Comparison of ENCODE assay signal across 8 cellular contexts in genomic region chr10:70758757-70759514, GRCh38. TPM values are rescaled to one million over a fixed set of nuclear protein-coding genes. Genes with fewer than 3 reads are reported as not detected.
DNase-seq lines count a peak whose midpoint lies in the region; ATAC-seq and TF ChIP-seq lines count a peak whose summit lies in the region.

No MANE protein-coding gene starts in this region.

- H3K36me3 ChIP-seq in Loucy (ENCODE audit: insufficient read depth, low read length) (no peaks in the 10 kb centered on the region), SK-N-SH (replicated peaks in 1 of 2; ENCODE audit: control insufficient read depth in 1 of 2, insufficient read depth in 2 of 2, low read length in 1 of 2) (no peaks in the 10 kb centered on the region)

- CTCF ChIA-PET in SK-N-SH (lab: Yijun Ruan, JAX) = interaction anchor here (0.6 to 7.3 kb wide), 49 partner anchors 9 to 327 kb away, joined by 3 to 118 read pairs (median 5); no protein-coding TSS in a partner anchor

- no peaks in the 10 kb centered on the region for H3K79me2 ChIP-seq in Loucy (ENCODE audit: insufficient read depth, low read length)
- H3K79me2 ChIP-seq in SK-N-SH (ENCODE audit: insufficient read depth) = no peaks in the 10 kb centered on the region

- POLR2A ChIA-PET in SK-N-SH (lab: Yijun Ruan, JAX) = no interaction called here

- H3K9ac ChIP-seq in Loucy (ENCODE audit: low read depth, low read length, poor library complexity, severe bottlenecking) (no peak overlapping the region), SK-N-SH (no peak overlapping the region)

- peak; percentile 30 for DNase-seq in DMS79 treated with DMSO at 0.1 percent for 48 hours (lab: John Stamatoyannopoulos, UW)
- peak; percentile 81 for DNase-seq in SK-N-SH
- DNase-seq in activated naive CD4-positive, alpha-beta T cell treated with Interleukin-2 at 50 U/mL for 16 hours = peak; percentile 65
- DNase-seq in glomerular endothelial cell (ENCODE audit: extremely low read depth, low read depth, low spot score) = peak; percentile 22
- peak; percentile 33 to 95 (median 82) for DNase-seq in posterior cingulate gyrus
- peak; percentile 78 for DNase-seq in ureter (ENCODE audit: low spot score)

- H2AFZ ChIP-seq in Loucy (ENCODE audit: low read length) (peak overlapping the region; percentile 13; the same call in 1 of the 2 replicates), SK-N-SH (ENCODE audit: low read depth) (no peak overlapping the region)

- H3F3A ChIP-seq in Loucy (ENCODE audit: low read depth) (no peaks in the 10 kb centered on the region), SK-N-SH (replicated peaks; ENCODE audit: insufficient read depth) (no peaks in the 10 kb centered on the region)

- WGBS in SK-N-SH (ENCODE audit: low lambda C conversion rate) = 26% methylated on average over 7 of the region's 7 CpGs

- intact Hi-C loops in posterior cingulate gyrus (cut with DNase I) = loop anchor here (1.0 to 5.0 kb wide), 4 partner anchors 87 to 297 kb away; partner anchors contain the start of gene ADAMTS14

- H3K9me2 ChIP-seq in Loucy (replicated peaks; ENCODE audit: low read depth, low read length) (no peaks in the 10 kb centered on the region), SK-N-SH (no peaks in the 10 kb centered on the region)

- H4K20me1 ChIP-seq in Loucy (ENCODE audit: insufficient read depth, low read length, poor library complexity, severe bottlenecking) (no peaks in the 10 kb centered on the region), SK-N-SH (ENCODE audit: insufficient read depth) (no peaks in the 10 kb centered on the region)

- H3K4me3 ChIP-seq in Loucy (ENCODE audit: low read length, poor library complexity, severe bottlenecking) (no peak overlapping the region), SK-N-SH (ENCODE audit: low read depth in 2 of 2, low read length in 1 of 2) (no peak overlapping the region)

- H3K9me3 ChIP-seq in Loucy (ENCODE audit: insufficient read depth, low read depth, low read length) = no peaks in the 10 kb centered on the region
- no peaks in the 10 kb centered on the region for H3K9me3 ChIP-seq in SK-N-SH

- no peak for ATAC-seq in HG02610 (IDR thresholded peaks at IDR 0.05; ENCODE audit: unreplicated experiment)

- no peaks in the 10 kb centered on the region for H3K27me3 ChIP-seq in Loucy (ENCODE audit: insufficient read depth, low read length, poor library complexity, severe bottlenecking)
- no peaks in the 10 kb centered on the region for H3K27me3 ChIP-seq in SK-N-SH (ENCODE audit: insufficient read depth)

- H3K27ac ChIP-seq in SK-N-SH (ENCODE audit: low read depth in 2 of 2, low read length in 1 of 2) = peak overlapping the region in 1 of 2 experiments; percentile 25; a peak in 1 of 4 replicates

- no peak for TF ChIP-seq EP300 in SK-N-SH (IDR thresholded peaks at IDR 0.05; ENCODE audit: borderline replicate concordance in 1 of 2, low read depth in 1 of 2, low read length in 1 of 2)

- H3K4me2 ChIP-seq in Loucy (ENCODE audit: low read depth, low read length, poor library complexity, severe bottlenecking) = no peak overlapping the region
- no peak overlapping the region for H3K4me2 ChIP-seq in SK-N-SH

- peak; percentile 91 for TF ChIP-seq RAD21 in SK-N-SH (IDR thresholded peaks at IDR 0.05; ENCODE audit: low read length)

- H3K4me1 ChIP-seq in Loucy (ENCODE audit: insufficient read depth, low read length, poor library complexity, severe bottlenecking) = peaks cover 8% of the 10 kb centered on the region
- H3K4me1 ChIP-seq in SK-N-SH (ENCODE audit: control insufficient read depth in 1 of 2, insufficient read depth in 2 of 2, low read depth in 1 of 2, low read length in 1 of 2) = peaks cover 0 to 17% of the 10 kb centered on the region in 2 experiments; a peak in 1 of 4 replicates

- TF ChIP-seq CTCF in Loucy (conservative IDR thresholded peaks at IDR 0.05; ENCODE audit: low read length) (peak; percentile 80), SK-N-SH (IDR thresholded peaks at IDR 0.05) (peak; percentile 69)

TF ChIP-seq in SK-N-SH, 30 proteins besides CTCF, POLR2A, EP300 and RAD21:
- TF ChIP-seq MEF2A (IDR thresholded peaks at IDR 0.05; ENCODE audit: borderline replicate concordance, low read depth) (no peak), SMC3 (IDR thresholded peaks at IDR 0.05; ENCODE audit: low read depth, low read length) (peak; percentile 94), USF2 (IDR thresholded peaks at IDR 0.05; ENCODE audit: borderline replicate concordance, low read depth, low read length) (no peak)

RNA-seq across cellular contexts. Expression of gene TBATA, which starts 26.2 kb away (rescaled TPM):
- not detected in 2 replicates for polyA plus RNA-seq in SK-N-SH (2012; rRNA removed)
- polyA plus RNA-seq in SK-N-SH (2012; cell fraction: cytosol; rRNA removed) = not detected in 2 replicates
- polyA plus RNA-seq in SK-N-SH (2012; cell fraction: nucleus; rRNA removed) = not detected in 2 replicates
- total RNA-seq in glomerular endothelial cell = not detected in 2 replicates
- total RNA-seq in ureter = not detected

RNA-seq across cellular contexts. Expression of gene SGPL1, which starts 56.8 kb away (rescaled TPM):
- polyA plus RNA-seq in SK-N-SH (2012; rRNA removed) = 11.8 and 15.6 TPM in 2 replicates
- polyA plus RNA-seq in SK-N-SH (2012; cell fraction: cytosol; rRNA removed) = 14.3 and 14.7 TPM in 2 replicates
- polyA plus RNA-seq in SK-N-SH (2012; cell fraction: nucleus; rRNA removed) = 16.4 and 24.8 TPM in 2 replicates
- total RNA-seq in glomerular endothelial cell (14.3 and 24.2 TPM in 2 replicates), ureter (180 TPM)

Comparison
In these comparisons a context has a peak if more than half of its experiments do, and no peak if none do; other contexts are left out.
1. DNase-seq: peak in every context shown above with its lines; median percentile 82 in posterior cingulate gyrus; 81 in SK-N-SH; 78 in ureter; 65 in activated naive CD4-positive, alpha-beta T cell treated with Interleukin-2 at 50 U/mL for 16 hours; 30 in DMS79 treated with DMSO at 0.1 percent for 48 hours; 22 in glomerular endothelial cell.